ENCODE assay signal across 1 cellular context in genomic region chr16:79601092-79601977, GRCh38.
TF ChIP-seq lines count a peak whose summit lies in the region.

No MANE protein-coding gene starts in this region.

TF ChIP-seq in HepG2, 621 proteins besides CTCF, POLR2A, EP300 and RAD21 (continued from another document and continues in another):
- no peak; the same call in 1 of the 2 replicates for TF ChIP-seq ARID4A (CRISPR knock-in tag; IDR thresholded peaks at IDR 0.05; ENCODE audit: borderline replicate concordance)
- TF ChIP-seq ZBTB43 (CRISPR knock-in tag; conservative IDR thresholded peaks at IDR 0.05): peak; percentile 100
- 0 out of 2 replicates have a peak, but pooled peaks have one; percentile 21 for TF ChIP-seq NR0B2 (CRISPR knock-in tag; IDR thresholded peaks at IDR 0.05)
- peak; percentile 56; the same call in 1 of the 2 replicates for TF ChIP-seq ELF3 (CRISPR knock-in tag; IDR thresholded peaks at IDR 0.05)
- no peak for TF ChIP-seq AKAP8 (CRISPR knock-in tag; IDR thresholded peaks at IDR 0.05)
- no peak for TF ChIP-seq RAD51 (IDR thresholded peaks at IDR 0.05; ENCODE audit: borderline replicate concordance)
- peak; percentile 69 for TF ChIP-seq KDM6A (CRISPR knock-in tag; IDR thresholded peaks at IDR 0.05; ENCODE audit: low read depth)
- no peak; the same call in 1 of the 2 replicates for TF ChIP-seq ZNF772 (CRISPR knock-in tag; IDR thresholded peaks at IDR 0.05)
- TF ChIP-seq ZNF816 (CRISPR knock-in tag; IDR thresholded peaks at IDR 0.05; ENCODE audit: borderline replicate concordance): no peak
- no peak for TF ChIP-seq EEA1 (CRISPR knock-in tag; IDR thresholded peaks at IDR 0.05; ENCODE audit: borderline replicate concordance)
- no peak for TF ChIP-seq ZNF136 (CRISPR knock-in tag; IDR thresholded peaks at IDR 0.05; ENCODE audit: low read depth)
- TF ChIP-seq PPARG (CRISPR knock-in tag; conservative IDR thresholded peaks at IDR 0.05): no peak
- 0 out of 2 replicates have a peak, but pooled peaks have one; percentile 44 for TF ChIP-seq JUN (CRISPR knock-in tag; IDR thresholded peaks at IDR 0.05)
- peak; percentile 42; the same call in 1 of the 2 replicates for TF ChIP-seq PHF8 (CRISPR knock-in tag; IDR thresholded peaks at IDR 0.05)
- no peak for TF ChIP-seq SNAPC5 (CRISPR knock-in tag; IDR thresholded peaks at IDR 0.05; ENCODE audit: borderline replicate concordance)
- no peak for TF ChIP-seq ZBTB14 (CRISPR knock-in tag; IDR thresholded peaks at IDR 0.05)
- TF ChIP-seq GLMP (CRISPR knock-in tag; IDR thresholded peaks at IDR 0.05; ENCODE audit: borderline replicate concordance): no peak
- peak; percentile 33; the same call in 1 of the 2 replicates for TF ChIP-seq ZGPAT (CRISPR knock-in tag; IDR thresholded peaks at IDR 0.05)
- TF ChIP-seq ZNF317 (CRISPR knock-in tag; IDR thresholded peaks at IDR 0.05): no peak
- 0 out of 2 replicates have a peak, but pooled peaks have one; percentile 50 for TF ChIP-seq ETV6 (CRISPR knock-in tag; conservative IDR thresholded peaks at IDR 0.05)
- TF ChIP-seq ZNF75D (CRISPR knock-in tag; IDR thresholded peaks at IDR 0.05; ENCODE audit: borderline replicate concordance): no peak
- TF ChIP-seq ATRX (CRISPR knock-in tag; IDR thresholded peaks at IDR 0.05; ENCODE audit: borderline replicate concordance): no peak
- 0 out of 2 replicates have a peak, but pooled peaks have one; percentile 43 for TF ChIP-seq MXD4 (CRISPR knock-in tag; IDR thresholded peaks at IDR 0.05)
- no peak for TF ChIP-seq ZNF768 (CRISPR knock-in tag; IDR thresholded peaks at IDR 0.05)
- no peak for TF ChIP-seq NR1H2 (CRISPR knock-in tag; IDR thresholded peaks at IDR 0.05; ENCODE audit: borderline replicate concordance, low read depth)
- TF ChIP-seq CC2D1A (CRISPR knock-in tag; IDR thresholded peaks at IDR 0.05): no peak
- TF ChIP-seq ATF4 (CRISPR knock-in tag; IDR thresholded peaks at IDR 0.05): peak in 1 of 2 experiments; percentile 26; a peak in 1 of 4 replicates
- no peak for TF ChIP-seq TIGD3 (CRISPR knock-in tag; IDR thresholded peaks at IDR 0.05; ENCODE audit: borderline replicate concordance)
- peak; percentile 66 for TF ChIP-seq ZBTB20 (CRISPR knock-in tag; IDR thresholded peaks at IDR 0.05; ENCODE audit: borderline replicate concordance, low read depth)
- TF ChIP-seq ZNF33B (CRISPR knock-in tag; IDR thresholded peaks at IDR 0.05): no peak
- TF ChIP-seq HOXD1 (CRISPR knock-in tag; IDR thresholded peaks at IDR 0.05): no peak
- TF ChIP-seq RFX3 (CRISPR knock-in tag; IDR thresholded peaks at IDR 0.05): no peak
- peak; percentile 80 for TF ChIP-seq ZNF781 (CRISPR knock-in tag; IDR thresholded peaks at IDR 0.05; ENCODE audit: borderline replicate concordance, not compliant biosample characterization)
- 0 out of 2 replicates have a peak, but pooled peaks have one; percentile 35 for TF ChIP-seq HNRNPL (IDR thresholded peaks at IDR 0.05; ENCODE audit: low read depth, low read length)
- TF ChIP-seq HNF4G (IDR thresholded peaks at IDR 0.05; ENCODE audit: borderline replicate concordance, low read depth, low read length): peak; percentile 96
- TF ChIP-seq HNF4G (CRISPR knock-in tag; IDR thresholded peaks at IDR 0.05; ENCODE audit: borderline replicate concordance, low read depth): peak; percentile 91
- TF ChIP-seq PATZ1 (CRISPR knock-in tag; IDR thresholded peaks at IDR 0.05): peak; percentile 87
- no peak for TF ChIP-seq NFE2 (CRISPR knock-in tag; IDR thresholded peaks at IDR 0.05)
- TF ChIP-seq SRSF4 (IDR thresholded peaks at IDR 0.05; ENCODE audit: low read depth, low read length, poor library complexity, severe bottlenecking): no peak
- TF ChIP-seq ZNF691 (CRISPR knock-in tag; IDR thresholded peaks at IDR 0.05; ENCODE audit: borderline replicate concordance, low read depth): no peak
- TF ChIP-seq SRSF9 (IDR thresholded peaks at IDR 0.05; ENCODE audit: borderline replicate concordance, insufficient read depth, low read depth, low read length, poor library complexity, severe bottlenecking): no peak
- no peak for TF ChIP-seq ZNF660 (CRISPR knock-in tag; IDR thresholded peaks at IDR 0.05; ENCODE audit: borderline replicate concordance, low read depth)
- TF ChIP-seq MEF2D (CRISPR knock-in tag; IDR thresholded peaks at IDR 0.05): peak; percentile 46; the same call in 1 of the 2 replicates
- no peak for TF ChIP-seq TFE3 (CRISPR knock-in tag; IDR thresholded peaks at IDR 0.05)
- TF ChIP-seq ZNF24 (IDR thresholded peaks at IDR 0.05): no peak
- no peak for TF ChIP-seq HHEX (CRISPR knock-in tag; IDR thresholded peaks at IDR 0.05)
- no peak for TF ChIP-seq ELF1 (CRISPR knock-in tag; IDR thresholded peaks at IDR 0.05)
